Comparison of ENCODE assay signal across 8 cellular contexts in the genomic region with DNA sequence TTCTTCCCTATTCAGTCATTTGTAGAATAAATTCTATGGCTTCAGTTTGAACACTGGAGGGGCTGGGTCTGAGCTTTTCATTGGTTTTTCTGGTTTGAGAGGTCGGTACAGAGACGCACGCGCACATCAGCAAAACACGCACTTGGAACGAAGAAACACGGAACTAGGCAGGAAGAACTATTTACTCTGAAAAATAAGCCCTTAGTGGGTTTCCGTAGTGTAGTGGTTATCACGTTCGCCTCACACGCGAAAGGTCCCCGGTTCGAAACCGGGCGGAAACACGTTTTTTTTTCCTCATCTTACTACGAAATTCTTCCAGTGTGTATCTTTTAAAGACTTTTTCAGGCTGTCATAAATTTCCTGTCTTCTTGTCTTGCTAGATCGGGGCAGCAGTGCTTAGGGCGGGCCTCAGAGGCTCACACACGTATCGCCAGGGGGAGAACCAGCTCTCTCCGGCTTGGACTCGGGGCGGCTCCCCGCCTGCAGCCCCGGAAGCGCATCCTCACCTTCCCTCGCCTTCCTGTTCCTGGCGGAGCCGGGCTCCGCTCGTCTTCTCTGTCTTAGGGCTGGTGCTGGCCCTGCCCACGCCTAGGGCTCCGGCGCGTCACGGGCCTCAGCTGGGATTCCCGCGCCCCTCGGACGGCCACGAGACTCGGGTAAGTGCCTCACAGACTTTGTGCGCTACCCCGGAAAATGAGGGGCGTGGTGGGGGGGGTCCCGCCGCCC. TPM values are rescaled to one million over a fixed set of nuclear protein-coding genes. Genes with fewer than 3 reads are reported as not detected.
A peak's percentile ranks its signal among the peaks of the same experiment; 100 is the strongest.
DNase-seq lines count a peak whose midpoint lies in the region; ATAC-seq and TF ChIP-seq lines count a peak whose summit lies in the region.

A gene (plus strand): TSS at position 521 of the 726 bp plus-strand sequence. CDS start 6,841 bp downstream, outside the sequence.

- H3K9me3 Mint-ChIP-seq in activated CD4-positive, alpha-beta T cell treated with anti-CD3 and anti-CD28 coated beads for 36 hours (ENCODE audit: low read depth): no peaks in the 10 kb centered on the region

- CTCF ChIA-PET in activated CD4-positive, alpha-beta T cell treated with anti-CD3 and anti-CD28 coated beads for 36 hours (lab: Charles Lee): interaction anchor here (0.7 to 3.0 kb wide), 10 partner anchors 8 to 217 kb away, joined by 3 to 15 read pairs (median 4); no protein-coding TSS in a partner anchor

- intact Hi-C loops in activated CD4-positive, alpha-beta T cell treated with anti-CD3 and anti-CD28 coated beads for 36 hours (cut with DNase I, micrococcal nuclease): loop anchor here (1.0 to 10.0 kb wide), 15 partner anchors 15 to 937 kb away; a partner anchor contains a TSS
- intact Hi-C loops in left colon (cut with DNase I, micrococcal nuclease): no loop called here

- DNase-seq in Ammon's horn (ENCODE audit: low spot score): peak; percentile 90
- peak; percentile 62 for DNase-seq in GM19238 (ENCODE audit: insufficient read length, low spot score)
- DNase-seq in NCI-H524 treated with DMSO at 0.1 percent for 48 hours (lab: John Stamatoyannopoulos, UW): peak; percentile 82
- DNase-seq in activated CD4-positive, alpha-beta T cell treated with anti-CD3 and anti-CD28 coated beads for 36 hours: peak; percentile 89
- peak; percentile 96 for DNase-seq in choroid plexus epithelial cell (ENCODE audit: low read depth)
- peak; percentile 84 to 86 for DNase-seq in left colon
- DNase-seq in stimulated activated CD4-positive, alpha-beta T cell treated with anti-CD3 and anti-CD28 coated beads, Interleukin-1b, Interleukin-23, amount 100 ng/mL, for 48 hours: peak; percentile 84

- H3K4me3 ChIP-seq in choroid plexus epithelial cell (ENCODE audit: low read depth, low read length): peak within 1 kb of the TSS; percentile 83

- peak within 1 kb of the TSS; percentile 89 for H3K4me3 Mint-ChIP-seq in activated CD4-positive, alpha-beta T cell treated with anti-CD3 and anti-CD28 coated beads for 36 hours

- H3K27me3 Mint-ChIP-seq in activated CD4-positive, alpha-beta T cell treated with anti-CD3 and anti-CD28 coated beads for 36 hours: no peaks in the 10 kb centered on the region

- TF ChIP-seq CTCF in choroid plexus epithelial cell (conservative IDR thresholded peaks at IDR 0.05; ENCODE audit: low read depth, low read length): no peak

- H3K4me1 Mint-ChIP-seq in activated CD4-positive, alpha-beta T cell treated with anti-CD3 and anti-CD28 coated beads for 36 hours: peaks cover 57% of the 10 kb centered on the region

- POLR2A ChIA-PET in activated CD4-positive, alpha-beta T cell treated with anti-CD3 and anti-CD28 coated beads for 36 hours (lab: Charles Lee): interaction anchor here (0.6 to 1.7 kb wide), 11 partner anchors 16 to 339 kb away, joined by 3 to 7 read pairs (median 4); a partner anchor contains a TSS

- H3K36me3 Mint-ChIP-seq in activated CD4-positive, alpha-beta T cell treated with anti-CD3 and anti-CD28 coated beads for 36 hours (ENCODE audit: low read depth): peaks cover 29% of the 10 kb centered on the region

- ATAC-seq in HG03442 (IDR thresholded peaks at IDR 0.05; ENCODE audit: unreplicated experiment) (peak; percentile 44), left colon (peak; percentile 91)
- ATAC-seq in activated CD4-positive, alpha-beta T cell treated with anti-CD3 and anti-CD28 coated beads for 36 hours: peak; percentile 63

- H3K27ac Mint-ChIP-seq in activated CD4-positive, alpha-beta T cell treated with anti-CD3 and anti-CD28 coated beads for 36 hours: peak within 1 kb of the TSS; percentile 99

RNA-seq across cellular contexts. Expression of the gene that starts here (rescaled TPM):
- 10 to 100 TPM; 63.6 to 86.4 TPM for total RNA-seq in activated CD4-positive, alpha-beta T cell treated with anti-CD3 and anti-CD28 coated beads for 36 hours
- total RNA-seq in left colon: 10 to 100 TPM; 54.9 to 55.7 TPM

Comparison
In these comparisons a context has a peak if more than half of its experiments do, and no peak if none do; other contexts are left out.
1. Peak in every context shown above with its lines: DNase-seq, ATAC-seq and H3K4me3 ChIP-seq.
2. intact Hi-C loops: an anchor here in activated CD4-positive, alpha-beta T cell treated with anti-CD3 and anti-CD28 coated beads for 36 hours (1.0 to 10.0 kb wide); none called in left colon.